In genomic region chr1:116570358-116571214, GRCh38 we compare ENCODE assay signal across 8 cellular contexts. TPM values are rescaled to one million over a fixed set of nuclear protein-coding genes. Genes with fewer than 3 reads are reported as not detected.
DNase-seq lines count a peak whose midpoint lies in the region; ATAC-seq and TF ChIP-seq lines count a peak whose summit lies in the region.

Gene CD58, minus strand, starts transcription at chr1:116571026. Its CDS starts 54 bp downstream, at chr1:116570972.

- peaks cover 12 to 62% (median 31%) of the 10 kb centered on the region in 7 donors for H3K4me1 Mint-ChIP-seq in naive thymus-derived CD4-positive, alpha-beta T cell
- H3K4me1 Mint-ChIP-seq in stimulated activated naive B cell treated with anti-CD40 and anti-IgM and Interleukin-4, amounts not matched to agents 10 μg/mL and 1 μg/mL and 100 μg/mL, for 72 hours: peaks cover 54 to 88% of the 10 kb centered on the region in 2 donors

- H3K4me3 Mint-ChIP-seq in naive thymus-derived CD4-positive, alpha-beta T cell: peak within 1 kb of the TSS; percentile 86 to 97 (median 90)
- peak within 1 kb of the TSS; percentile 97 to 99 for H3K4me3 Mint-ChIP-seq in stimulated activated naive B cell treated with anti-CD40 and anti-IgM and Interleukin-4, amounts not matched to agents 10 μg/mL and 1 μg/mL and 100 μg/mL, for 72 hours

- H3K9me3 ChIP-seq in HUES6 (ENCODE audit: control insufficient read depth, insufficient read depth, low read depth, low read length): no peaks in the 10 kb centered on the region
- H3K9me3 ChIP-seq in Peyer's patch: no peaks in the 10 kb centered on the region
- no peaks in the 10 kb centered on the region for H3K9me3 ChIP-seq in naive thymus-derived CD4-positive, alpha-beta T cell (ENCODE audit: control insufficient read depth in 2 of 3, low read length in 3 of 3)

- H3K9ac ChIP-seq in HUES6 (ENCODE audit: low read length): peak within 1 kb of the TSS; percentile 76

- intact Hi-C loops in naive thymus-derived CD4-positive, alpha-beta T cell (cut with micrococcal nuclease): loop anchor here (1.0 to 5.0 kb wide), 17 partner anchors 14 to 1357 kb away; partner anchors contain the start of genes ATP1A1 (in 1 of the 2), GDAP2 (in 1 of the 2), MAN1A2 (in 1 of the 2) and TTF2 (in 1 of the 2)

- peaks cover 0 to 27% (median 0%) of the 10 kb centered on the region in 5 donors for H3K36me3 Mint-ChIP-seq in naive thymus-derived CD4-positive, alpha-beta T cell
- H3K36me3 Mint-ChIP-seq in stimulated activated naive B cell treated with anti-CD40 and anti-IgM and Interleukin-4, amounts not matched to agents 10 μg/mL and 1 μg/mL and 100 μg/mL, for 72 hours: peaks cover 37 to 53% of the 10 kb centered on the region in 2 donors

- peak; percentile 84 to 86 for TF ChIP-seq POLR2A in Peyer's patch (IDR thresholded peaks at IDR 0.05)

- POLR2A ChIA-PET in naive thymus-derived CD4-positive, alpha-beta T cell (lab: Charles Lee): interaction anchor here (0.6 to 1.3 kb wide), 2 partner anchors 484 to 490 kb away, joined by 3 read pairs; partner anchors contain the start of gene TTF2

- H3K27ac ChIP-seq in HUES6 (ENCODE audit: low read depth, low read length): peak within 1 kb of the TSS; percentile 67; the same call in 1 of the 2 replicates
- peak within 1 kb of the TSS; percentile 96 to 98 (median 98) for H3K27ac ChIP-seq in Peyer's patch
- peak within 1 kb of the TSS; percentile 70 for H3K27ac ChIP-seq in naive thymus-derived CD4-positive, alpha-beta T cell (ENCODE audit: low read depth, low read length)

- peaks cover 17% of the 10 kb centered on the region for H3K4me1 ChIP-seq in HUES6 (ENCODE audit: control insufficient read depth, insufficient read depth, low read length)
- H3K4me1 ChIP-seq in Peyer's patch: peaks cover 0 to 21% (median 4%) of the 10 kb centered on the region in 4 donors
- peaks cover 10 to 30% of the 10 kb centered on the region in 2 donors for H3K4me1 ChIP-seq in naive thymus-derived CD4-positive, alpha-beta T cell (ENCODE audit: control insufficient read depth in 2 of 2, insufficient read depth in 2 of 2, low read length in 2 of 2)

- H3K27ac Mint-ChIP-seq in naive thymus-derived CD4-positive, alpha-beta T cell: peak within 1 kb of the TSS in 7 of 9 donors; percentile 68 to 95 (median 78)
- H3K27ac Mint-ChIP-seq in stimulated activated naive B cell treated with anti-CD40 and anti-IgM and Interleukin-4, amounts not matched to agents 10 μg/mL and 1 μg/mL and 100 μg/mL, for 72 hours: peak within 1 kb of the TSS; percentile 99

- CTCF ChIA-PET in naive thymus-derived CD4-positive, alpha-beta T cell (lab: Charles Lee): interaction anchor here (1.6 kb wide), 1 partner anchor 448 kb away, joined by 3 read pairs; no protein-coding TSS in a partner anchor

- DNase-seq in DMS53 (lab: John Stamatoyannopoulos, UW) (peak; percentile 83), Peyer's patch (peak; percentile 89 to 96 (median 95)), activated T-helper 1 cell treated with Interleukin-2 at 50 U/mL for 16 hours (ENCODE audit: low read depth) (peak; percentile 71), fibroblast of gingiva (ENCODE audit: low read depth) (peak; percentile 80)
- DNase-seq in naive thymus-derived CD4-positive, alpha-beta T cell: peak; percentile 35 to 86 (median 64)
- peak; percentile 90 for DNase-seq in stimulated activated naive B cell treated with anti-CD40 and anti-IgM and Interleukin-4, amounts not matched to agents 10 μg/mL and 1 μg/mL and 100 μg/mL, for 72 hours

- no peaks in the 10 kb centered on the region for H3K9me3 Mint-ChIP-seq in naive thymus-derived CD4-positive, alpha-beta T cell
- peaks cover 4 to 5% of the 10 kb centered on the region in 2 donors for H3K9me3 Mint-ChIP-seq in stimulated activated naive B cell treated with anti-CD40 and anti-IgM and Interleukin-4, amounts not matched to agents 10 μg/mL and 1 μg/mL and 100 μg/mL, for 72 hours

- H3K27me3 Mint-ChIP-seq in naive thymus-derived CD4-positive, alpha-beta T cell: no peaks in the 10 kb centered on the region
- H3K27me3 Mint-ChIP-seq in stimulated activated naive B cell treated with anti-CD40 and anti-IgM and Interleukin-4, amounts not matched to agents 10 μg/mL and 1 μg/mL and 100 μg/mL, for 72 hours: no peaks in the 10 kb centered on the region

- H3K4me3 ChIP-seq in HUES6 (ENCODE audit: low read depth, low read length): peak within 1 kb of the TSS; percentile 93
- H3K4me3 ChIP-seq in Peyer's patch: peak within 1 kb of the TSS; percentile 82 to 88 (median 84)
- H3K4me3 ChIP-seq in naive thymus-derived CD4-positive, alpha-beta T cell (ENCODE audit: low read length): peak within 1 kb of the TSS; percentile 83

- H3K36me3 ChIP-seq in HUES6 (ENCODE audit: control insufficient read depth, insufficient read depth, low read length): no peaks in the 10 kb centered on the region
- no peaks in the 10 kb centered on the region for H3K36me3 ChIP-seq in Peyer's patch
- H3K36me3 ChIP-seq in naive thymus-derived CD4-positive, alpha-beta T cell (ENCODE audit: control insufficient read depth in 2 of 3, insufficient read depth in 3 of 3, low read length in 3 of 3): peaks cover 0 to 4% (median 0%) of the 10 kb centered on the region in 3 experiments

- H3K27me3 ChIP-seq in HUES6 (ENCODE audit: control insufficient read depth, insufficient read depth, low read length) (peaks cover 9% of the 10 kb centered on the region), Peyer's patch (no peaks in the 10 kb centered on the region)
- H3K27me3 ChIP-seq in naive thymus-derived CD4-positive, alpha-beta T cell (ENCODE audit: control insufficient read depth in 2 of 2, insufficient read depth in 2 of 2, low read length in 2 of 2): no peaks in the 10 kb centered on the region

- peak; percentile 64 for ATAC-seq in GM21423 (IDR thresholded peaks at IDR 0.05; ENCODE audit: unreplicated experiment)
- ATAC-seq in naive thymus-derived CD4-positive, alpha-beta T cell: peak; percentile 87
- peak; percentile 82 to 86 for ATAC-seq in stimulated activated naive B cell treated with anti-CD40 and anti-IgM and Interleukin-4, amounts not matched to agents 10 μg/mL and 1 μg/mL and 100 μg/mL, for 72 hours (replicated peaks)

- peak; percentile 58 to 88 (median 74) for TF ChIP-seq CTCF in Peyer's patch (IDR thresholded peaks at IDR 0.05)

RNA-seq across cellular contexts. Expression of gene CD58, which starts in this region (rescaled TPM):
- 10 to 100 TPM; 23.1 to 63.0 (median 39.0) TPM for total RNA-seq in Peyer's patch
- 10 to 100 TPM in 2 of 5 experiments, 1 to 10 TPM in 3; 3.3 to 35.0 (median 4.4) TPM for total RNA-seq in naive thymus-derived CD4-positive, alpha-beta T cell
- polyA plus RNA-seq in naive thymus-derived CD4-positive, alpha-beta T cell: 1 to 10 TPM; 1.3 to 2.8 TPM

Comparison
In these comparisons a context has a peak if more than half of its experiments do, and no peak if none do; other contexts are left out.
1. Peak in every context shown above with its lines: DNase-seq, ATAC-seq, H3K4me3 ChIP-seq and H3K27ac ChIP-seq.